1 cellular context compared by ENCODE assay signal in the genomic region with DNA sequence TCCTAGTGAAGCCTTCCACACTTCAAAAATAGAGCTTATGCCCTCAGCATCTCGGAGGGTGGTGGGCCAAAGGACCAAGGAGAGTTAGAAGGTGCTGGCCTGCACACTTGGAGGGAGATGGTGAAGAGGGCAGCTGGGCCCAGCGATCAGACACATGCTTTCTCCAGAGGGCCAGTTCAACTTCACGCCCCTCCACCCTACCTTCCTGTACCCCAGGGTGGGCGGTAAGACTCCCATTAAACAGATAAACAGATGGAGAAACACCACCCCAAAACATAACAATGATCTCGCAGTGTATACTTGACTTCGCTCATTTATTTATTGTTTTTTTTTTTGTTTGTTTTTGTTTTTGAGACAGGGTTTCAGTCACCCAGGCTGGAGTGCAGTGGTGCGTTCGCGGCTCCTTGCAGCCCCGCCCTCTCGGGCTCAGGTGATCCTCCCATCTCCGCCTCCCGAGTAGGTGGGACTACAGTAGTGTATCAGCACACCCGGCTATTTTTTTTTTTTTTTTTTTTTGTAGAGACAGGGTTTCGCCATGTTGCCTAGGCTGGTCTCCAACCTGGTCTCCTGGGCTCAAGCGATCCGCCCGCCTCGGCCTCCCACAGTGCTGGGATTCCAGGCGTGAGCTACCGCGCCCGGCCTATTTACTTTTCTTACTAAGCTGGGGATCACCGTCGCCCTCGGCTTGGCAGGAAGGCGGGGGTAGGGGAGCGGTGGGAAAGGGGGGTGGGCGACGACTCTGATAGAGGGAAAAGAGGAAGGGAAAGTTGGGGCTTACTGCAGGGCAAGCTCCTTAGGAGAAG.
TF ChIP-seq lines count a peak whose summit lies in the region.

No MANE protein-coding gene starts in this region.

TF ChIP-seq in A549, 52 proteins besides CTCF, POLR2A, EP300 and RAD21 (continued from another document):
- TF ChIP-seq, protein P1, sequence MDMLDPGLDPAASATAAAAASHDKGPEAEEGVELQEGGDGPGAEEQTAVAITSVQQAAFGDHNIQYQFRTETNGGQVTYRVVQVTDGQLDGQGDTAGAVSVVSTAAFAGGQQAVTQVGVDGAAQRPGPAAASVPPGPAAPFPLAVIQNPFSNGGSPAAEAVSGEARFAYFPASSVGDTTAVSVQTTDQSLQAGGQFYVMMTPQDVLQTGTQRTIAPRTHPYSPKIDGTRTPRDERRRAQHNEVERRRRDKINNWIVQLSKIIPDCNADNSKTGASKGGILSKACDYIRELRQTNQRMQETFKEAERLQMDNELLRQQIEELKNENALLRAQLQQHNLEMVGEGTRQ (IDR thresholded peaks at IDR 0.05): no peak
- TF ChIP-seq, protein P2, sequence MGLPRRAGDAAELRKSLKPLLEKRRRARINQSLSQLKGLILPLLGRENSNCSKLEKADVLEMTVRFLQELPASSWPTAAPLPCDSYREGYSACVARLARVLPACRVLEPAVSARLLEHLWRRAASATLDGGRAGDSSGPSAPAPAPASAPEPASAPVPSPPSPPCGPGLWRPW (IDR thresholded peaks at IDR 0.05): no peak
- no peak for TF ChIP-seq CEBPB (IDR thresholded peaks at IDR 0.05)
- TF ChIP-seq GATA3 (IDR thresholded peaks at IDR 0.05; ENCODE audit: borderline replicate concordance): no peak
- no peak for TF ChIP-seq ESRRA (IDR thresholded peaks at IDR 0.05; ENCODE audit: borderline replicate concordance, low read length)
- TF ChIP-seq, protein P3, sequence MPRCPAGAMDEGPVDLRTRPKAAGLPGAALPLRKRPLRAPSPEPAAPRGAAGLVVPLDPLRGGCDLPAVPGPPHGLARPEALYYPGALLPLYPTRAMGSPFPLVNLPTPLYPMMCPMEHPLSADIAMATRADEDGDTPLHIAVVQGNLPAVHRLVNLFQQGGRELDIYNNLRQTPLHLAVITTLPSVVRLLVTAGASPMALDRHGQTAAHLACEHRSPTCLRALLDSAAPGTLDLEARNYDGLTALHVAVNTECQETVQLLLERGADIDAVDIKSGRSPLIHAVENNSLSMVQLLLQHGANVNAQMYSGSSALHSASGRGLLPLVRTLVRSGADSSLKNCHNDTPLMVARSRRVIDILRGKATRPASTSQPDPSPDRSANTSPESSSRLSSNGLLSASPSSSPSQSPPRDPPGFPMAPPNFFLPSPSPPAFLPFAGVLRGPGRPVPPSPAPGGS (IDR thresholded peaks at IDR 0.05): no peak
- TF ChIP-seq SMC3 (IDR thresholded peaks at IDR 0.05): no peak
- TF ChIP-seq, protein P4, sequence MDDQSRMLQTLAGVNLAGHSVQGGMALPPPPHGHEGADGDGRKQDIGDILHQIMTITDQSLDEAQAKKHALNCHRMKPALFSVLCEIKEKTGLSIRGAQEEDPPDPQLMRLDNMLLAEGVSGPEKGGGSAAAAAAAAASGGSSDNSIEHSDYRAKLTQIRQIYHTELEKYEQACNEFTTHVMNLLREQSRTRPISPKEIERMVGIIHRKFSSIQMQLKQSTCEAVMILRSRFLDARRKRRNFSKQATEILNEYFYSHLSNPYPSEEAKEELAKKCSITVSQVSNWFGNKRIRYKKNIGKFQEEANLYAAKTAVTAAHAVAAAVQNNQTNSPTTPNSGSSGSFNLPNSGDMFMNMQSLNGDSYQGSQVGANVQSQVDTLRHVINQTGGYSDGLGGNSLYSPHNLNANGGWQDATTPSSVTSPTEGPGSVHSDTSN (IDR thresholded peaks at IDR 0.05): no peak
- TF ChIP-seq, protein P5, sequence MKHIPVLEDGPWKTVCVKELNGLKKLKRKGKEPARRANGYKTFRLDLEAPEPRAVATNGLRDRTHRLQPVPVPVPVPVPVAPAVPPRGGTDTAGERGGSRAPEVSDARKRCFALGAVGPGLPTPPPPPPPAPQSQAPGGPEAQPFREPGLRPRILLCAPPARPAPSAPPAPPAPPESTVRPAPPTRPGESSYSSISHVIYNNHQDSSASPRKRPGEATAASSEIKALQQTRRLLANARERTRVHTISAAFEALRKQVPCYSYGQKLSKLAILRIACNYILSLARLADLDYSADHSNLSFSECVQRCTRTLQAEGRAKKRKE (CRISPR knock-in tag; IDR thresholded peaks at IDR 0.05; ENCODE audit: low read depth): no peak
- TF ChIP-seq HOXB5 (CRISPR knock-in tag; IDR thresholded peaks at IDR 0.05): no peak
- TF ChIP-seq EHMT2 (IDR thresholded peaks at IDR 0.05; ENCODE audit: low read depth): no peak
- TF ChIP-seq POLR2AphosphoS2 (conservative IDR thresholded peaks at IDR 0.05; ENCODE audit: low read length): no peak
TF ChIP-seq in A549: peak in this region for 0.
